Comparison of ENCODE assay signal across 20 cellular contexts in genomic region chr10:17744395-17744841, GRCh38. TPM values are rescaled to one million over a fixed set of nuclear protein-coding genes. Genes with fewer than 3 reads are reported as not detected.
A peak's percentile ranks its signal among the peaks of the same experiment; 100 is the strongest.
DNase-seq lines count a peak whose midpoint lies in the region; ATAC-seq and TF ChIP-seq lines count a peak whose summit lies in the region.
"Had no signal": no experiment of that assay in that cellular context is flagged by ENCODE, and none has a peak within 500 bp of the region (broad histone marks: within the 10 kb centered on the region; RNA-seq: fewer than 3 reads in every experiment).

No MANE protein-coding gene starts in this region.

- peak overlapping the region in 2 of 3 donors; percentile 2 to 33 for H3K27ac ChIP-seq in thyroid gland
- no peak overlapping the region for H3K27ac ChIP-seq in GM23248
- H3K27ac ChIP-seq: A549, body of pancreas had no signal

- H3K27me3 Mint-ChIP-seq in activated naive CD8-positive, alpha-beta T cell treated with anti-CD3 and anti-CD28 coated beads, Interleukin-2, amount 10 ng/mL, durations not matched to agents 7 days and 5 days = no peaks in the 10 kb centered on the region
- H3K27me3 Mint-ChIP-seq in activated naive CD8-positive, alpha-beta T cell treated with anti-CD3 and anti-CD28 coated beads for 36 hours = no peaks in the 10 kb centered on the region
- H3K27me3 Mint-ChIP-seq: activated CD4-positive, alpha-beta memory T cell treated with anti-CD3 and anti-CD28 coated beads, Interleukin-2, amount 10 ng/mL, durations not matched to agents 7 days and 5 days; naive B cell; stimulated activated naive CD8-positive, alpha-beta T cell treated with anti-CD3 and anti-CD28 coated beads, Interleukin-15, Interleukin-2, amounts not matched to agents 100 ng/mL and 50 ng/mL, for 24 hours had no signal

- H3K9me3 ChIP-seq in thyroid gland (no peaks in the 10 kb centered on the region), GM23248 (ENCODE audit: low read depth) (no peaks in the 10 kb centered on the region)
- H3K9me3 ChIP-seq: A549, body of pancreas had no signal

- in situ Hi-C loops in GM23248 (cut with MboI) = no loop called here

- H3K4me1 Mint-ChIP-seq in activated naive CD8-positive, alpha-beta T cell treated with anti-CD3 and anti-CD28 coated beads, Interleukin-2, amount 10 ng/mL, durations not matched to agents 7 days and 5 days = peaks cover 14% of the 10 kb centered on the region
- peaks cover 9% of the 10 kb centered on the region for H3K4me1 Mint-ChIP-seq in activated naive CD8-positive, alpha-beta T cell treated with anti-CD3 and anti-CD28 coated beads for 36 hours

- H4K20me1 ChIP-seq in GM23248 (ENCODE audit: insufficient read depth) = no peaks in the 10 kb centered on the region

- no peaks in the 10 kb centered on the region for H3F3A ChIP-seq in GM23248 (ENCODE audit: insufficient read depth)

- H3K79me2 ChIP-seq in GM23248 (ENCODE audit: insufficient read depth) = no peaks in the 10 kb centered on the region

- H3K9me2 ChIP-seq in GM23248 (ENCODE audit: insufficient read depth) = no peaks in the 10 kb centered on the region

- peak overlapping the region; percentile 1 for H3K4me3 Mint-ChIP-seq in activated naive CD8-positive, alpha-beta T cell treated with anti-CD3 and anti-CD28 coated beads, Interleukin-2, amount 10 ng/mL, durations not matched to agents 7 days and 5 days
- H3K4me3 Mint-ChIP-seq in activated naive CD8-positive, alpha-beta T cell treated with anti-CD3 and anti-CD28 coated beads for 36 hours = no peak overlapping the region
- H3K4me3 Mint-ChIP-seq: activated CD4-positive, alpha-beta memory T cell treated with anti-CD3 and anti-CD28 coated beads, Interleukin-2, amount 10 ng/mL, durations not matched to agents 7 days and 5 days; naive B cell; stimulated activated naive CD8-positive, alpha-beta T cell treated with anti-CD3 and anti-CD28 coated beads, Interleukin-15, Interleukin-2, amounts not matched to agents 100 ng/mL and 50 ng/mL, for 24 hours had no signal

- intact Hi-C loops in thyroid gland (cut with DNase I) = loop anchor here (5.0 kb wide), 1 partner anchor 137 kb away; no protein-coding TSS in a partner anchor

- no peaks in the 10 kb centered on the region for H3K27me3 ChIP-seq in thyroid gland
- no peaks in the 10 kb centered on the region for H3K27me3 ChIP-seq in GM23248 (replicated peaks; ENCODE audit: insufficient read depth)
- H3K27me3 ChIP-seq: body of pancreas had no signal

- H3K9ac ChIP-seq in GM23248 = no peak overlapping the region

- H2AFZ ChIP-seq in GM23248 = no peak overlapping the region

- H3K36me3 ChIP-seq in thyroid gland (no peaks in the 10 kb centered on the region), GM23248 (ENCODE audit: low read depth) (no peaks in the 10 kb centered on the region)

- no peak overlapping the region for H3K4me3 ChIP-seq in thyroid gland (replicated peaks in 1 of 3)
- H3K4me3 ChIP-seq in GM23248 = no peak overlapping the region
- H3K4me3 ChIP-seq: A549, body of pancreas had no signal

- POLR2A ChIA-PET in activated naive CD8-positive, alpha-beta T cell treated with anti-CD3 and anti-CD28 coated beads, Interleukin-2, amount 10 ng/mL, durations not matched to agents 7 days and 5 days (lab: Charles Lee) = no interaction called here

- no peak for ATAC-seq in activated naive CD8-positive, alpha-beta T cell treated with anti-CD3 and anti-CD28 coated beads, Interleukin-2, amount 10 ng/mL, durations not matched to agents 7 days and 5 days (ENCODE audit: low read depth)
- ATAC-seq in HG03432 (IDR thresholded peaks at IDR 0.05; ENCODE audit: unreplicated experiment) = no peak
- ATAC-seq: A549, body of pancreas had no signal

- H3K4me1 ChIP-seq in thyroid gland (peaks cover 0 to 6% of the 10 kb centered on the region in 2 donors), GM23248 (ENCODE audit: insufficient read depth) (no peaks in the 10 kb centered on the region)

- WGBS in thyroid gland, 2 donors = 69 to 75% methylated on average over 4 of the region's 4 CpGs
- WGBS in GM23248 (ENCODE audit: low coverage in 1 of 2, low lambda C conversion rate in 2 of 2, missing lambda C conversion rate in 2 of 2), 2 experiments = 74% methylated on average over 4 of the region's 4 CpGs

- no peak for DNase-seq in activated naive CD8-positive, alpha-beta T cell treated with anti-CD3 and anti-CD28 coated beads, Interleukin-2, amount 10 ng/mL, durations not matched to agents 7 days and 5 days
- DNase-seq in activated naive CD8-positive, alpha-beta T cell treated with anti-CD3 and anti-CD28 coated beads for 36 hours = no peak
- DNase-seq in astrocyte of the hippocampus (ENCODE audit: low read depth, low spot score) = peak; percentile 26
- DNase-seq in iris pigment epithelial cell (ENCODE audit: low read depth) = peak; percentile 14
- no peak for DNase-seq in thyroid gland
- no peak for DNase-seq in NCI-H526 treated with DMSO at 0.1 percent for 48 hours (lab: John Stamatoyannopoulos, UW)
- no peak for DNase-seq in GM23248
- DNase-seq: activated CD4-positive, alpha-beta memory T cell treated with anti-CD3 and anti-CD28 coated beads, Interleukin-2, amount 10 ng/mL, durations not matched to agents 7 days and 5 days; activated effector memory CD4-positive, alpha-beta T cell treated with anti-CD3 and anti-CD28 coated beads, Interleukin-2, amount 50 U/mL, for 16 hours; body of pancreas; glutamatergic neuron; H7; Karpas-422; kidney glomerular epithelial cell; naive B cell; NCI-H2081 treated with DMSO at 0.1 percent for 48 hours; SIG-M5 had no signal

- no peaks in the 10 kb centered on the region for H3K9me3 Mint-ChIP-seq in activated naive CD8-positive, alpha-beta T cell treated with anti-CD3 and anti-CD28 coated beads, Interleukin-2, amount 10 ng/mL, durations not matched to agents 7 days and 5 days
- H3K9me3 Mint-ChIP-seq in activated naive CD8-positive, alpha-beta T cell treated with anti-CD3 and anti-CD28 coated beads for 36 hours = no peaks in the 10 kb centered on the region
- H3K9me3 Mint-ChIP-seq: activated CD4-positive, alpha-beta memory T cell treated with anti-CD3 and anti-CD28 coated beads, Interleukin-2, amount 10 ng/mL, durations not matched to agents 7 days and 5 days; naive B cell; stimulated activated naive CD8-positive, alpha-beta T cell treated with anti-CD3 and anti-CD28 coated beads, Interleukin-15, Interleukin-2, amounts not matched to agents 100 ng/mL and 50 ng/mL, for 24 hours had no signal

- TF ChIP-seq POLR2A in thyroid gland (IDR thresholded peaks at IDR 0.05) = peak in 1 of 2 donors; percentile 13

- no peak overlapping the region for H3K4me2 ChIP-seq in GM23248 (ENCODE audit: unreplicated experiment)
- H3K4me2 ChIP-seq: A549 had no signal

- H3K27ac Mint-ChIP-seq in activated naive CD8-positive, alpha-beta T cell treated with anti-CD3 and anti-CD28 coated beads, Interleukin-2, amount 10 ng/mL, durations not matched to agents 7 days and 5 days = peak overlapping the region; percentile 3
- no peak overlapping the region for H3K27ac Mint-ChIP-seq in activated naive CD8-positive, alpha-beta T cell treated with anti-CD3 and anti-CD28 coated beads for 36 hours
- H3K27ac Mint-ChIP-seq: activated CD4-positive, alpha-beta memory T cell treated with anti-CD3 and anti-CD28 coated beads, Interleukin-2, amount 10 ng/mL, durations not matched to agents 7 days and 5 days; stimulated activated naive CD8-positive, alpha-beta T cell treated with anti-CD3 and anti-CD28 coated beads, Interleukin-15, Interleukin-2, amounts not matched to agents 100 ng/mL and 50 ng/mL, for 24 hours had no signal

- TF ChIP-seq CTCF in thyroid gland (IDR thresholded peaks at IDR 0.05) = no peak

- no peaks in the 10 kb centered on the region for H3K36me3 Mint-ChIP-seq in activated naive CD8-positive, alpha-beta T cell treated with anti-CD3 and anti-CD28 coated beads, Interleukin-2, amount 10 ng/mL, durations not matched to agents 7 days and 5 days
- H3K36me3 Mint-ChIP-seq in activated naive CD8-positive, alpha-beta T cell treated with anti-CD3 and anti-CD28 coated beads for 36 hours = peaks cover 1% of the 10 kb centered on the region
- H3K36me3 Mint-ChIP-seq: naive B cell had no signal

RNA-seq across cellular contexts. Expression of gene TMEM236, which starts 7.6 kb away (rescaled TPM):
- under 1 TPM; 0.08 to 0.11 TPM for total RNA-seq in activated naive CD8-positive, alpha-beta T cell treated with anti-CD3 and anti-CD28 coated beads, Interleukin-2, amount 10 ng/mL, durations not matched to agents 7 days and 5 days
- total RNA-seq in activated naive CD8-positive, alpha-beta T cell treated with anti-CD3 and anti-CD28 coated beads for 36 hours = under 1 TPM; 0.04 to 0.12 TPM
- total RNA-seq in thyroid gland = 1 to 10 TPM in 1 of 4 donors, under 1 TPM in 3; 0.21 to 1.3 (median 0.48) TPM
- 0.11 and 0.13 TPM in 2 replicates for total RNA-seq in GM23248 (2014; rRNA removed; shearing (Covaris generic))
- not detected in 2 replicates for polyA plus RNA-seq in GM23248 (2016; fragmentation: Nextera tagmentation; extraction: Ambion mirVana)

Comparison
In these comparisons a context has a peak if more than half of its experiments do, and no peak if none do; other contexts are left out.
1. DNase-seq: peak in astrocyte of the hippocampus (single experiment) and iris pigment epithelial cell (single experiment); none in activated naive CD8-positive, alpha-beta T cell treated with anti-CD3 and anti-CD28 coated beads, Interleukin-2, amount 10 ng/mL, durations not matched to agents 7 days and 5 days (single experiment), activated naive CD8-positive, alpha-beta T cell treated with anti-CD3 and anti-CD28 coated beads for 36 hours (single experiment), thyroid gland (0 of 2), NCI-H526 treated with DMSO at 0.1 percent for 48 hours (single experiment) and GM23248 (single experiment).